1 cellular context compared by ENCODE assay signal in genomic region chr20:63980806-63981728, GRCh38.
TF ChIP-seq lines count a peak whose summit lies in the region.

Gene PRPF6 (plus strand): TSS chr20:63981132. CDS start chr20:63981246, 114 bp downstream.

TF ChIP-seq in HepG2, 621 proteins besides CTCF, POLR2A, EP300 and RAD21 (continued from another document and continues in another):
- TF ChIP-seq THAP11 (CRISPR knock-in tag; IDR thresholded peaks at IDR 0.05), result peak; percentile 98
- TF ChIP-seq HOXA5 (CRISPR knock-in tag; IDR thresholded peaks at IDR 0.05), result peak; percentile 97
- TF ChIP-seq ZNF513 (CRISPR knock-in tag; conservative IDR thresholded peaks at IDR 0.05), result no peak; the same call in none of the 2 replicates
- TF ChIP-seq ZNF770 (CRISPR knock-in tag; IDR thresholded peaks at IDR 0.05), result peak; percentile 61; the same call in 1 of the 2 replicates
- TF ChIP-seq ZNF616 (CRISPR knock-in tag; IDR thresholded peaks at IDR 0.05; ENCODE audit: low read depth), result no peak; the same call in none of the 2 replicates
- TF ChIP-seq CSRNP2 (CRISPR knock-in tag; conservative IDR thresholded peaks at IDR 0.05; ENCODE audit: low read depth), result 0 out of 2 replicates have a peak, but pooled peaks have one; percentile 26
- peak; percentile 93; the same call in 1 of the 2 replicates for TF ChIP-seq FOXC1 (CRISPR knock-in tag; IDR thresholded peaks at IDR 0.05; ENCODE audit: borderline replicate concordance)
- peak; percentile 99 for TF ChIP-seq ZNF431 (CRISPR knock-in tag; IDR thresholded peaks at IDR 0.05; ENCODE audit: borderline replicate concordance, low read depth)
- TF ChIP-seq ATF4 (CRISPR knock-in tag; IDR thresholded peaks at IDR 0.05), result peak in 1 of 2 experiments; percentile 87; a peak in 2 of 4 replicates
- TF ChIP-seq ZNF33A (CRISPR knock-in tag; IDR thresholded peaks at IDR 0.05; ENCODE audit: borderline replicate concordance), result no peak
- peak; percentile 68; the same call in 1 of the 2 replicates for TF ChIP-seq MZF1 (CRISPR knock-in tag; IDR thresholded peaks at IDR 0.05; ENCODE audit: borderline replicate concordance)
- TF ChIP-seq CREB1 (IDR thresholded peaks at IDR 0.05), result peak; percentile 98
- TF ChIP-seq CREB1 (CRISPR knock-in tag; IDR thresholded peaks at IDR 0.05), result peak; percentile 99
- TF ChIP-seq ZFP91 (CRISPR knock-in tag; IDR thresholded peaks at IDR 0.05; ENCODE audit: borderline replicate concordance), result peak; percentile 95
- TF ChIP-seq ZNF329 (CRISPR knock-in tag; IDR thresholded peaks at IDR 0.05; ENCODE audit: low read depth), result peak; percentile 81
- no peak for TF ChIP-seq ZNF550 (CRISPR knock-in tag; IDR thresholded peaks at IDR 0.05; ENCODE audit: borderline replicate concordance)
- peak; percentile 98 for TF ChIP-seq ZFP82 (CRISPR knock-in tag; IDR thresholded peaks at IDR 0.05; ENCODE audit: borderline replicate concordance)
- peak; percentile 75; the same call in 1 of the 2 replicates for TF ChIP-seq NR1H2 (CRISPR knock-in tag; IDR thresholded peaks at IDR 0.05; ENCODE audit: borderline replicate concordance, low read depth)
- TF ChIP-seq ZNF564 (CRISPR knock-in tag; IDR thresholded peaks at IDR 0.05), result 0 out of 2 replicates have a peak, but pooled peaks have one; percentile 82
- TF ChIP-seq ZSCAN12 (CRISPR knock-in tag; IDR thresholded peaks at IDR 0.05), result peak; percentile 91
- peak; percentile 100 for TF ChIP-seq ZNF501 (CRISPR knock-in tag; IDR thresholded peaks at IDR 0.05)
- no peak; the same call in 1 of the 2 replicates for TF ChIP-seq ZNF7 (CRISPR knock-in tag; IDR thresholded peaks at IDR 0.05)
- no peak for TF ChIP-seq ZNF18 (CRISPR knock-in tag; IDR thresholded peaks at IDR 0.05; ENCODE audit: insufficient replicate concordance)
- TF ChIP-seq NONO (IDR thresholded peaks at IDR 0.05), result no peak
- peak; percentile 100 for TF ChIP-seq NONO (CRISPR knock-in tag; conservative IDR thresholded peaks at IDR 0.05)
- peak; percentile 99 for TF ChIP-seq FOXK1 (CRISPR knock-in tag; IDR thresholded peaks at IDR 0.05; ENCODE audit: borderline replicate concordance, low read depth)
- peak; percentile 90 for TF ChIP-seq ZBTB20 (CRISPR knock-in tag; IDR thresholded peaks at IDR 0.05; ENCODE audit: borderline replicate concordance, low read depth)
- TF ChIP-seq HNF4G (IDR thresholded peaks at IDR 0.05; ENCODE audit: borderline replicate concordance, low read depth, low read length), result no peak
- peak; percentile 52 for TF ChIP-seq HNF4G (CRISPR knock-in tag; IDR thresholded peaks at IDR 0.05; ENCODE audit: borderline replicate concordance, low read depth)
- peak; percentile 92 for TF ChIP-seq SIN3B (IDR thresholded peaks at IDR 0.05; ENCODE audit: low read length)
- peak; percentile 3 for TF ChIP-seq ZFP36 (IDR thresholded peaks at IDR 0.05; ENCODE audit: borderline replicate concordance, low read depth, low read length, partially characterized antibody)
- TF ChIP-seq CHCHD3 (CRISPR knock-in tag; IDR thresholded peaks at IDR 0.05), result peak; percentile 94
- peak; percentile 93 for TF ChIP-seq MED1 (CRISPR knock-in tag; IDR thresholded peaks at IDR 0.05)
- no peak for TF ChIP-seq SMARCC2 (IDR thresholded peaks at IDR 0.05)
- TF ChIP-seq MYC (CRISPR knock-in tag; IDR thresholded peaks at IDR 0.05; ENCODE audit: borderline replicate concordance), result peak; percentile 100
- TF ChIP-seq ZNF207 (IDR thresholded peaks at IDR 0.05; ENCODE audit: borderline replicate concordance), result no peak
- no peak for TF ChIP-seq ATM (IDR thresholded peaks at IDR 0.05; ENCODE audit: borderline replicate concordance)
- peak; percentile 98 for TF ChIP-seq SMAD1 (CRISPR knock-in tag; IDR thresholded peaks at IDR 0.05; ENCODE audit: borderline replicate concordance, low read depth)
- TF ChIP-seq TFAP4 (IDR thresholded peaks at IDR 0.05; ENCODE audit: borderline replicate concordance, low read depth), result peak; percentile 64; the same call in 1 of the 2 replicates
- TF ChIP-seq ZMAT5 (CRISPR knock-in tag; IDR thresholded peaks at IDR 0.05; ENCODE audit: borderline replicate concordance, low read depth), result peak; percentile 91; the same call in 1 of the 2 replicates
- TF ChIP-seq SMC3 (IDR thresholded peaks at IDR 0.05; ENCODE audit: low read length), result peak; percentile 11; the same call in 1 of the 2 replicates
- TF ChIP-seq YEATS4 (CRISPR knock-in tag; IDR thresholded peaks at IDR 0.05; ENCODE audit: borderline replicate concordance), result peak; percentile 99
- TF ChIP-seq NFIC (IDR thresholded peaks at IDR 0.05; ENCODE audit: low read length), result no peak
- TF ChIP-seq PCBP2 (optimal IDR thresholded peaks at IDR 0.05; ENCODE audit: low read depth, low read length, poor library complexity, severe bottlenecking), result no peak
- TF ChIP-seq MAFK (conservative IDR thresholded peaks at IDR 0.05 in 1 of 2, IDR thresholded peaks at IDR 0.05 in 1 of 2; ENCODE audit: low read length in 2 of 2), result no peak
- TF ChIP-seq ATF7 (IDR thresholded peaks at IDR 0.05), result no peak
- TF ChIP-seq ATF7 (CRISPR knock-in tag; IDR thresholded peaks at IDR 0.05), result peak; percentile 68
- TF ChIP-seq ZNF674 (CRISPR knock-in tag; IDR thresholded peaks at IDR 0.05; ENCODE audit: low read depth), result peak; percentile 85; the same call in 1 of the 2 replicates
- TF ChIP-seq ZBTB46 (CRISPR knock-in tag; IDR thresholded peaks at IDR 0.05; ENCODE audit: borderline replicate concordance), result no peak; the same call in 1 of the 2 replicates
